21 cellular contexts compared by ENCODE assay signal in genomic region chr11:59643390-59643789, GRCh38.
"Had no signal": no experiment of that assay in that cellular context is flagged by ENCODE, and none has a peak within 500 bp of the region (broad histone marks: within the 10 kb centered on the region; RNA-seq: fewer than 3 reads in every experiment).

No MANE protein-coding gene starts in this region.

- FAIRE-seq: frontal cortex, keratinocyte had no signal

- H2AFZ ChIP-seq: neural progenitor cell, parathyroid adenoma had no signal

- H3K9me3 Mint-ChIP-seq: mesothelial cell of epicardium; naive thymus-derived CD4-positive, alpha-beta T cell; nephron; neural progenitor cell; stimulated activated effector memory CD8-positive, alpha-beta T cell treated with anti-CD3 and anti-CD28 coated beads, Interleukin-12 subunit alpha, Interleukin-12 subunit beta, amount 100 ng/mL, for 72 hours had no signal

- H3K4me2 ChIP-seq: neural progenitor cell had no signal

- DNase-seq: dorsolateral prefrontal cortex; effector CD4-positive, alpha-beta T cell; hypothalamus; mesenchymal stem cell; naive thymus-derived CD4-positive, alpha-beta T cell; stimulated activated CD4-positive, alpha-beta T cell treated with anti-CD3 and anti-CD28 coated beads, Interleukin-2, amount 100 ng/mL, for 24 hours; stimulated activated CD4-positive, alpha-beta T cell treated with anti-CD3 and anti-CD28 coated beads, Interleukin-4, amount 100 ng/mL, for 24 hours; stimulated activated naive CD4-positive, alpha-beta T cell treated with Interleukin-2 at 50 U/mL for 16 hours; stomach; thyroid gland; trophoblast cell had no signal

- H3K27me3 ChIP-seq: dorsolateral prefrontal cortex, neural progenitor cell, stomach, thyroid gland, vagina had no signal

- H3K4me3 Mint-ChIP-seq: mesothelial cell of epicardium; naive thymus-derived CD4-positive, alpha-beta T cell; nephron; neural progenitor cell; stimulated activated effector memory CD8-positive, alpha-beta T cell treated with anti-CD3 and anti-CD28 coated beads, Interleukin-12 subunit alpha, Interleukin-12 subunit beta, amount 100 ng/mL, for 72 hours had no signal

- H3K4me1 ChIP-seq: neural progenitor cell, parathyroid adenoma, stomach, thyroid gland, vagina had no signal

- H3K9ac ChIP-seq: neural progenitor cell, parathyroid adenoma had no signal

- H3K27me3 Mint-ChIP-seq: naive thymus-derived CD4-positive, alpha-beta T cell; progenitor cell of endocrine pancreas had no signal

- H3K27ac Mint-ChIP-seq: mesothelial cell of epicardium; nephron; neural progenitor cell; progenitor cell of endocrine pancreas; stimulated activated effector memory CD8-positive, alpha-beta T cell treated with anti-CD3 and anti-CD28 coated beads, Interleukin-12 subunit alpha, Interleukin-12 subunit beta, amount 100 ng/mL, for 72 hours had no signal

- H3K4me3 ChIP-seq: dorsolateral prefrontal cortex, neural progenitor cell, stomach, thyroid gland, vagina had no signal

- H3K4me1 Mint-ChIP-seq: mesothelial cell of epicardium; nephron; neural progenitor cell; stimulated activated effector memory CD8-positive, alpha-beta T cell treated with anti-CD3 and anti-CD28 coated beads, Interleukin-12 subunit alpha, Interleukin-12 subunit beta, amount 100 ng/mL, for 72 hours had no signal

- ATAC-seq: naive thymus-derived CD4-positive, alpha-beta T cell; sciatic nerve; stimulated activated effector memory CD8-positive, alpha-beta T cell treated with anti-CD3 and anti-CD28 coated beads, Interleukin-12 subunit alpha, Interleukin-12 subunit beta, amount 100 ng/mL, for 72 hours had no signal

- H3K27ac ChIP-seq: dorsolateral prefrontal cortex, neural progenitor cell, parathyroid adenoma, stomach, thyroid gland, vagina had no signal

- H3K9me3 ChIP-seq: stomach, thyroid gland, vagina had no signal
